Comparison of ENCODE assay signal across 10 cellular contexts in the genomic region with DNA sequence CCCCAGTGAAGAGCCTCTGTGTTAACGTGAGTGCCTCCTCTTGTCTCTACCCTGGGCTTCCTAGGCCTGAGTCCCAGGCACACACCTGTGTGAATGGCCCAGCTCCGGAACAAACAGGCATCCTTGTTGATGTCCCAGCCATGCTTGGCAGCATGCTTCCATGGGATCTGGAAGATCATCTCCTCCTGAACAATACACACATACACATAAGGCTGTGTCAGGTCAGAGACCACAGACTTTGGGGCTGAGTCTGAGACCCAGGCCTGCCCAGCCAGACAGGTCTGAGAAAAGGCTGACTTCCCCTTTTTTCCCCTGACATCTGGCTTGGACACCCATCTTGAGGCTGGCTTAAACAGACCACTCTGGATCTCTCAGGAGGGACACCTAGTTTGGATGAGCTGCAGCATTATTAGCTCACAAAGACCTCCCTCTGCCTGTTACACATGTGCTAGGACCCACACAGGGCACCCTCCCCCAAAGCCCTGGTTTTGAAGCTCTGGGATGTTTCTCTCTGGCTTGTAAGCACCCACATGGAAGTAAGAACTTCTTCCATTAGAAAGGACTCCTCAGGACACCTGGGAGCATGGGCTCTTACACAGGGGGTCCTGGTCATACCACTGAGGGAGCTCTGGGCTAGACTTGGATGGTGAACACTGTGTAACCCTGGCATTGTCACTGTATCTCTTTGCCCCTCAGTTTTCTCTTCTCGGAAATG. TPM values are rescaled to one million over a fixed set of nuclear protein-coding genes. Genes with fewer than 3 reads are reported as not detected.
DNase-seq lines count a peak whose midpoint lies in the region; ATAC-seq and TF ChIP-seq lines count a peak whose summit lies in the region.
"Had no signal": no experiment of that assay in that cellular context is flagged by ENCODE, and none has a peak within 500 bp of the region (broad histone marks: within the 10 kb centered on the region; RNA-seq: fewer than 3 reads in every experiment).

No MANE protein-coding gene starts in this region.

- peak overlapping the region; percentile 49 for H3K27ac ChIP-seq in stomach smooth muscle (ENCODE audit: low read length)
- H3K27ac ChIP-seq: A549 had no signal

- H3K9me3 Mint-ChIP-seq in activated CD4-positive, alpha-beta T cell treated with anti-CD3 and anti-CD28 coated beads, Interleukin-2, amount 10 ng/mL, durations not matched to agents 24 days and 14 days, result no peaks in the 10 kb centered on the region
- peaks cover 4% of the 10 kb centered on the region for H3K9me3 Mint-ChIP-seq in glutamatergic neuron (ENCODE audit: unreplicated experiment)

- TF ChIP-seq CTCF in fibroblast of villous mesenchyme (IDR thresholded peaks at IDR 0.05; ENCODE audit: insufficient read depth, low read depth, low read length), result no peak
- TF ChIP-seq CTCF in glutamatergic neuron (IDR thresholded peaks at IDR 0.05; ENCODE audit: partially characterized antibody, unreplicated experiment), result no peak

- ATAC-seq in GM21737 (IDR thresholded peaks at IDR 0.05; ENCODE audit: unreplicated experiment), result no peak
- no peak for ATAC-seq in GM19324 (IDR thresholded peaks at IDR 0.05; ENCODE audit: low FRiP score, unreplicated experiment)
- ATAC-seq: A549, right cardiac atrium had no signal

- peaks cover 46 to 59% of the 10 kb centered on the region in 2 donors for H3K36me3 ChIP-seq in stomach smooth muscle (ENCODE audit: control insufficient read depth in 2 of 2, insufficient read depth in 2 of 2, low read length in 2 of 2)

- peaks cover 66% of the 10 kb centered on the region for H3K4me1 ChIP-seq in stomach smooth muscle (ENCODE audit: control insufficient read depth, insufficient read depth, low read length)

- no peaks in the 10 kb centered on the region for H3K9me3 ChIP-seq in stomach smooth muscle (ENCODE audit: control insufficient read depth in 2 of 2, low read length in 2 of 2)
- H3K9me3 ChIP-seq: A549 had no signal

- H3K27ac Mint-ChIP-seq in activated CD4-positive, alpha-beta T cell treated with anti-CD3 and anti-CD28 coated beads, Interleukin-2, amount 10 ng/mL, durations not matched to agents 24 days and 14 days, result peak overlapping the region; percentile 93
- H3K27ac Mint-ChIP-seq in glutamatergic neuron (ENCODE audit: unreplicated experiment), result no peak overlapping the region

- no peaks in the 10 kb centered on the region for H3K27me3 ChIP-seq in stomach smooth muscle (ENCODE audit: control insufficient read depth in 1 of 2, insufficient read depth in 2 of 2, low read length in 2 of 2)

- peak overlapping the region; percentile 99 for H3K4me3 Mint-ChIP-seq in activated CD4-positive, alpha-beta T cell treated with anti-CD3 and anti-CD28 coated beads, Interleukin-2, amount 10 ng/mL, durations not matched to agents 24 days and 14 days
- H3K4me3 Mint-ChIP-seq in glutamatergic neuron (ENCODE audit: unreplicated experiment), result no peak overlapping the region

- DNase-seq in SKM-1 treated with dmso at 0.1 percent for 144 hours (lab: John Stamatoyannopoulos, UW; ENCODE audit: unreplicated experiment), result peak; percentile 17
- DNase-seq in SKM-1 (lab: John Stamatoyannopoulos, UW; ENCODE audit: unreplicated experiment), result no peak
- peak; percentile 73 for DNase-seq in activated CD4-positive, alpha-beta T cell treated with anti-CD3 and anti-CD28 coated beads, Interleukin-2, amount 10 ng/mL, durations not matched to agents 24 days and 14 days
- DNase-seq in fibroblast of villous mesenchyme (ENCODE audit: low read depth), result no peak
- DNase-seq in glutamatergic neuron, result no peak
- DNase-seq: right cardiac atrium had no signal

- H3K27me3 Mint-ChIP-seq in activated CD4-positive, alpha-beta T cell treated with anti-CD3 and anti-CD28 coated beads, Interleukin-2, amount 10 ng/mL, durations not matched to agents 24 days and 14 days, result no peaks in the 10 kb centered on the region
- H3K27me3 Mint-ChIP-seq in glutamatergic neuron (ENCODE audit: unreplicated experiment), result peaks cover 17% of the 10 kb centered on the region

- H3K9ac ChIP-seq in stomach smooth muscle (ENCODE audit: low read length in 2 of 2), result peak overlapping the region; percentile 36 to 74

- peaks cover 68% of the 10 kb centered on the region for H3K36me3 Mint-ChIP-seq in activated CD4-positive, alpha-beta T cell treated with anti-CD3 and anti-CD28 coated beads, Interleukin-2, amount 10 ng/mL, durations not matched to agents 24 days and 14 days (ENCODE audit: low read depth)
- no peaks in the 10 kb centered on the region for H3K36me3 Mint-ChIP-seq in glutamatergic neuron (ENCODE audit: unreplicated experiment)

- intact Hi-C loops in activated CD4-positive, alpha-beta T cell treated with anti-CD3 and anti-CD28 coated beads, Interleukin-2, amount 10 ng/mL, durations not matched to agents 24 days and 14 days (cut with micrococcal nuclease), result loop anchor here (1.0 kb wide), 1 partner anchor 18 kb away; no protein-coding TSS in a partner anchor

- H3K4me3 ChIP-seq in fibroblast of villous mesenchyme (ENCODE audit: low read depth, low read length) (peak overlapping the region; percentile 98), stomach smooth muscle (ENCODE audit: low read length in 2 of 2) (peak overlapping the region; percentile 47 to 54)
- H3K4me3 ChIP-seq: A549 had no signal

- H3K4me1 Mint-ChIP-seq in activated CD4-positive, alpha-beta T cell treated with anti-CD3 and anti-CD28 coated beads, Interleukin-2, amount 10 ng/mL, durations not matched to agents 24 days and 14 days, result peaks cover 64% of the 10 kb centered on the region
- H3K4me1 Mint-ChIP-seq in glutamatergic neuron (ENCODE audit: low read depth, unreplicated experiment), result no peaks in the 10 kb centered on the region

RNA-seq across cellular contexts. Expression of gene IRF1, which starts 2.6 kb away (rescaled TPM):
- total RNA-seq in activated CD4-positive, alpha-beta T cell treated with anti-CD3 and anti-CD28 coated beads, Interleukin-2, amount 10 ng/mL, durations not matched to agents 24 days and 14 days, result 167 and 181 TPM in 2 replicates
- 27.1 and 56.6 TPM in 2 replicates for total RNA-seq in fibroblast of villous mesenchyme
- total RNA-seq in glutamatergic neuron (ENCODE audit: unreplicated experiment), result 2.8 TPM

RNA-seq across cellular contexts. Expression of gene IL5, which starts 55.3 kb away (rescaled TPM):
- total RNA-seq in activated CD4-positive, alpha-beta T cell treated with anti-CD3 and anti-CD28 coated beads, Interleukin-2, amount 10 ng/mL, durations not matched to agents 24 days and 14 days, result 7.0 and 7.1 TPM in 2 replicates
- total RNA-seq in fibroblast of villous mesenchyme (not detected in 2 replicates), glutamatergic neuron (ENCODE audit: unreplicated experiment) (not detected)
- total RNA-seq: right cardiac atrium had no signal

Comparison
In these comparisons a context has a peak if more than half of its experiments do, and no peak if none do; other contexts are left out.
1. DNase-seq: peak in SKM-1 treated with dmso at 0.1 percent for 144 hours (single experiment) and activated CD4-positive, alpha-beta T cell treated with anti-CD3 and anti-CD28 coated beads, Interleukin-2, amount 10 ng/mL, durations not matched to agents 24 days and 14 days (single experiment); none in SKM-1 (single experiment), fibroblast of villous mesenchyme (single experiment) and glutamatergic neuron (single experiment).